ENCODE assay signal across 15 cellular contexts in the genomic region with DNA sequence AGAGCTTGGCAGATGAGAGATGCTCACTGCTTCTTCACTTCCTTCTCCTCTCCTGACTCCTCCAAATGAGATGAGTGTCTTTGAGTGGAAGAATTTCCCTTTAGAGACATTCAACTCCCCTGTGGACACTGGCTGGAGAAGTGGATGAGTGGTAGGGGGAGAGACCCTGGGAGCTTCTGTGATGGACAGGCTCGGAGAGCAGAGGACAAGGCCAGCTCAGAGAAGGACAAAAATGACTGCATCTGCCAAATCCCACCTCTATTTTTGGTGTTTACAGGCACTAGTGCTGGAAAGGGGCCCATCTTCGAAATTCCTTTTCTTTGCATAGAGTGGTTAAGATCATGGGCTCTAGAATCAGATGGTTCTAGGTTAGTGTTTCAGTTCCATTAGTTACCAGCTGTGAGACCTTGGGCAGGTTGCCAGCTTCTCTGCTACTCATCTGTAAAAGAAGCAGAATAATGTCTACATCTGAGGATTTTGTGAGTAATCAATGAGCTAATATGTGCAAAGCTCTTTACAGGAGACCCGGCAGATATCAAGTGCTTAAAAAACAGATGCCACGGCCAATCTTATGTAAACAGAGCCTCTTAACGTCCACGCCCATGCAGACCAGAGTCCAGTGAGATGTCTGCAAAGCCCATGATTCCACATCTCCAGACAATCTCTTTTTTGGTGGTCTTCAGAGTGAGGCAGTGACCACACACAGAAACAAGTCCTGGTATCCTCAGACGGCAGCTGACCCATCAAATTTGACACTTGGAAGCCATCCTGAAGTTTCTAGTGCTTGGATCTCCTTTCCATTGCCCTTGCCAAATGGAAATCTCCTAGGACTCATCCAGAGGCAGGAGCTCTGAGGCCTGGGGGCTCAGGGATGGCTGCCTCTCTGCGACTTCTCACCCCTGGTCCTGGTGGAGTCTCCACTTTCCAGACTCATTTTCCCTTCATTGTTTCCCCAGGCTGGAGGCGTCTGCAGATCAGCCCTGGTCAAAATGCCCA. TPM values are rescaled to one million over a fixed set of nuclear protein-coding genes. Genes with fewer than 3 reads are reported as not detected.
DNase-seq lines count a peak whose midpoint lies in the region; ATAC-seq and TF ChIP-seq lines count a peak whose summit lies in the region.
"Had no signal": no experiment of that assay in that cellular context is flagged by ENCODE, and none has a peak within 500 bp of the region (broad histone marks: within the 10 kb centered on the region; RNA-seq: fewer than 3 reads in every experiment).

No MANE protein-coding gene starts in this region.

- no peak overlapping the region for H3K4me3 ChIP-seq in body of pancreas
- no peak overlapping the region for H3K4me3 ChIP-seq in thyroid gland (replicated peaks in 1 of 3)
- H3K4me3 ChIP-seq in osteoblast (ENCODE audit: insufficient read depth, low read length): no peak overlapping the region
- H3K4me3 ChIP-seq: HAP-1 had no signal

- H3K9me3 ChIP-seq in body of pancreas (no peaks in the 10 kb centered on the region), thyroid gland (no peaks in the 10 kb centered on the region), osteoblast (ENCODE audit: low read depth, low read length) (no peaks in the 10 kb centered on the region)
- H3K9me3 ChIP-seq: Caco-2, HAP-1, SK-N-SH had no signal

- no peaks in the 10 kb centered on the region for H3K79me2 ChIP-seq in osteoblast (ENCODE audit: insufficient read depth, low read length)

- TF ChIP-seq POLR2A in body of pancreas (IDR thresholded peaks at IDR 0.05): no peak
- TF ChIP-seq POLR2A in thyroid gland (IDR thresholded peaks at IDR 0.05): no peak

- DNase-seq in NCI-H748 (lab: John Stamatoyannopoulos, UW; ENCODE audit: unreplicated experiment) (peak; percentile 58), NCI-H748 treated with DMSO at 0.1 percent for 48 hours (lab: John Stamatoyannopoulos, UW) (no peak), body of pancreas (peak; percentile 36 to 72 (median 64)), kidney tubule cell (ENCODE audit: low spot score) (peak; percentile 46), thyroid gland (peak; percentile 50 to 56), osteoblast (ENCODE audit: insufficient read length, low spot score, missing footprints) (no peak)
- DNase-seq: activated gamma-delta T cell, Caco-2, natural killer cell, SK-N-SH had no signal

- H4K20me1 ChIP-seq in osteoblast (ENCODE audit: insufficient read depth, low read length): no peaks in the 10 kb centered on the region

- H3K4me1 ChIP-seq in body of pancreas (peaks cover 9% of the 10 kb centered on the region), thyroid gland (peaks cover 5 to 17% of the 10 kb centered on the region in 2 donors), osteoblast (ENCODE audit: insufficient read depth, low read length) (no peaks in the 10 kb centered on the region)
- H3K4me1 ChIP-seq: HAP-1 had no signal

- no peak overlapping the region for H3K4me2 ChIP-seq in osteoblast (ENCODE audit: insufficient read depth, low read length)
- H3K4me2 ChIP-seq: SK-N-SH had no signal

- intact Hi-C loops in body of pancreas (cut with DNase I): no loop called here
- intact Hi-C loops in thyroid gland (cut with DNase I): no loop called here

- H3K27me3 ChIP-seq in body of pancreas: no peaks in the 10 kb centered on the region
- no peaks in the 10 kb centered on the region for H3K27me3 ChIP-seq in thyroid gland
- H3K27me3 ChIP-seq in osteoblast (ENCODE audit: insufficient read depth, low read length): peaks cover 73% of the 10 kb centered on the region

- H3K27ac ChIP-seq in body of pancreas: no peak overlapping the region
- no peak overlapping the region for H3K27ac ChIP-seq in thyroid gland
- no peak overlapping the region for H3K27ac ChIP-seq in osteoblast (ENCODE audit: low read depth, low read length)
- H3K27ac ChIP-seq: HL-60 had no signal

- TF ChIP-seq CTCF in body of pancreas (IDR thresholded peaks at IDR 0.05) (no peak), thyroid gland (IDR thresholded peaks at IDR 0.05) (no peak), osteoblast (IDR thresholded peaks at IDR 0.05; ENCODE audit: extremely low read depth, low read depth, low read length) (no peak)

- H3K36me3 ChIP-seq in body of pancreas (replicated peaks in 1 of 2; ENCODE audit: insufficient read depth in 1 of 2, low read depth in 2 of 2) (no peaks in the 10 kb centered on the region), thyroid gland (no peaks in the 10 kb centered on the region), osteoblast (ENCODE audit: insufficient read depth, low read length) (no peaks in the 10 kb centered on the region)
- H3K36me3 ChIP-seq: HAP-1 had no signal

- WGBS in body of pancreas, 2 donors: 26 to 40% methylated on average over 9 of the region's 9 CpGs
- 54 to 64% methylated on average over 9 of the region's 9 CpGs for WGBS in thyroid gland, 2 donors

- ATAC-seq in body of pancreas (no peak), GM21529 (IDR thresholded peaks at IDR 0.05; ENCODE audit: unreplicated experiment) (no peak), HG03342 (IDR thresholded peaks at IDR 0.05; ENCODE audit: unreplicated experiment) (no peak)
- ATAC-seq: natural killer cell had no signal

- no peak overlapping the region for H2AFZ ChIP-seq in osteoblast (ENCODE audit: low read length)

RNA-seq across cellular contexts. Expression of gene COL27A1, which starts 13.5 kb away (rescaled TPM):
- 10 to 100 TPM; 24.1 to 58.0 TPM for total RNA-seq in body of pancreas
- 10 to 100 TPM in 2 of 4 donors, 1 to 10 TPM in 2; 6.7 to 32.5 (median 10.6) TPM for total RNA-seq in thyroid gland
- total RNA-seq in osteoblast: 10.1 and 11.8 TPM in 2 replicates
- total RNA-seq: natural killer cell had no signal

RNA-seq across cellular contexts. Expression of gene KIF12, which starts 42.8 kb away (rescaled TPM):
- total RNA-seq in body of pancreas (100 to 1,000 TPM; 135 to 249 TPM), thyroid gland (10 to 100 TPM; 13.4 to 56.0 (median 31.7) TPM), osteoblast (not detected in 2 replicates)
- total RNA-seq: activated CD8-positive, alpha-beta memory T cell treated with anti-CD3 and anti-CD28 coated beads for 36 hours; natural killer cell had no signal

Comparison
In these comparisons a context has a peak if more than half of its experiments do, and no peak if none do; other contexts are left out.
1. DNase-seq: peak in NCI-H748 (single experiment), body of pancreas (4 of 4), kidney tubule cell (single experiment) and thyroid gland (2 of 2); none in NCI-H748 treated with DMSO at 0.1 percent for 48 hours (single experiment) and osteoblast (single experiment).
2. RNA of gene KIF12, which starts 42.8 kb away (total RNA-seq): 135 to 249 TPM in body of pancreas and 13.4 to 56.0 TPM in thyroid gland; not detected in osteoblast; every median in the first group is over 10 times any median in the second.